ENCODE assay signal across 9 cellular contexts in the genomic region with DNA sequence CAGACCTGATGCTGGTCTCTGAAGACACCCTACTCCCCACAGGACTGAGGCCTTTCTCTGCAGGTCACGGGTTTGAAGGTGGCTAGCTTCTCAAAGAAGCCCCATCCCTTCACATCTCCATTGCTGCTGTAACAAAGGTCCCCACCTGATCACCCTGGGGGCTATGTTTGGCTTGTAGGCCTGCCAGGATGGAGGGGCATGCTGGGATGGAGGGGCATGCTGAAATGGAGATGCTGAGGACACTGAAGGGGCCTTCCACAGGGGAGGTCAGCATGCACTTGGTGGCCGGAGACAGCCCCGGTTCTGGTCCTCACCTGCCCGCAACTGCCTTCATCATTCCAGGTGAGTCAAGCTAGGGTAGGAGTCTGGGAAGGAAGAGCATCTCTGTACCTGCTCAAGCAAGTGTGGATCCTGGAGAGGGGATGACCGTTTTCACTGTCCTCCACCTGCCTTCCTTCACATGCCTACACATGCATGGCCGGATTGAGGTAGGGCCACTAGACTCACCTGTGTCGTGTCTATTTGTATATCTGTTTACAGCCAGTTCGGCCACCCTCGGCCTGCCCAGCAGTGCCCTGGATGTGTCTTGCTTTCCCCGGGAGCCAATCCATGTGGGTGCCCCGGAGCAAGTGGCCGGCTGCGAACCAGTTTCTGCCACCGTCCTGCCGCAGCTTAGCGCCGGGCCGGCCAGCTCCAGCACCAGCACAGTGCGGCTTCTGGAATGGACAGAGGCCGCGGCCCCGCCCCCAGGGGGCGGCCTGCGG. TPM values are rescaled to one million over a fixed set of nuclear protein-coding genes. Genes with fewer than 3 reads are reported as not detected.
A peak's percentile ranks its signal among the peaks of the same experiment; 100 is the strongest.
DNase-seq lines count a peak whose midpoint lies in the region; FAIRE-seq and TF ChIP-seq lines count a peak whose summit lies in the region.
"Had no signal": no experiment of that assay in that cellular context is flagged by ENCODE, and none has a peak within 500 bp of the region (broad histone marks: within the 10 kb centered on the region; RNA-seq: fewer than 3 reads in every experiment).

No MANE protein-coding gene starts in this region.

- H3K4me3 ChIP-seq in effector memory CD4-positive, alpha-beta T cell (ENCODE audit: insufficient read depth, low read depth, low read length, poor library complexity, severe bottlenecking), result peak overlapping the region; percentile 25
- H3K4me3 ChIP-seq in neuron (ENCODE audit: low read length), result peak overlapping the region; percentile 80

- peaks cover 32% of the 10 kb centered on the region for H3K36me3 Mint-ChIP-seq in Calu3 (ENCODE audit: insufficient read depth, unreplicated experiment)

- in situ Hi-C loops in ACHN (cut with HindIII; ENCODE audit: low pct_ligation_motif_present, low pct_unique_long_range_greater_than_20kb, low sequenced_read_pairs), result no loop called here

- CTCF ChIA-PET in Calu3 (lab: Charles Lee), result interaction anchor here (0.6 to 2.3 kb wide), 7 partner anchors 12 to 65 kb away, joined by 3 to 11 read pairs (median 6); partner anchors contain the start of genes SGK2 and SRSF6

- no peak for TF ChIP-seq CTCF in Calu3 (IDR thresholded peaks at IDR 0.05; ENCODE audit: unreplicated experiment)

- peak overlapping the region; percentile 89 for H3K27ac Mint-ChIP-seq in Calu3 (ENCODE audit: unreplicated experiment)

- BruUV-seq in Calu3 (replicated peaks; lab: Mats Ljungman, UMichigan), result no TSS peak

- peak; percentile 28 for FAIRE-seq in HTR-8/SVneo (lab: Jason Lieb, UNC)

- peak overlapping the region; percentile 97 for H3K4me3 Mint-ChIP-seq in Calu3 (ENCODE audit: low read depth, unreplicated experiment)

- H3K9me3 Mint-ChIP-seq in Calu3 (ENCODE audit: low read depth, unreplicated experiment), result no peaks in the 10 kb centered on the region

- intact Hi-C loops in Calu3 (cut with micrococcal nuclease; ENCODE audit: unreplicated experiment), result loop anchor here (5.0 kb wide), 1 partner anchor 56 kb away; the partner anchor contains the start of gene SRSF6

- H3K4me1 Mint-ChIP-seq in Calu3 (ENCODE audit: low read depth, unreplicated experiment), result peaks cover 23% of the 10 kb centered on the region

- H3K27me3 ChIP-seq in effector memory CD4-positive, alpha-beta T cell (replicated peaks; ENCODE audit: control insufficient read depth, insufficient read depth, low read length, poor library complexity, severe bottlenecking), result peaks cover 4% of the 10 kb centered on the region
- peaks cover 4% of the 10 kb centered on the region for H3K27me3 ChIP-seq in neuron (ENCODE audit: insufficient read depth, low read length)

- no peaks in the 10 kb centered on the region for H3K36me3 ChIP-seq in effector memory CD4-positive, alpha-beta T cell (ENCODE audit: control insufficient read depth, insufficient read depth, low read length)
- H3K36me3 ChIP-seq in neuron (ENCODE audit: insufficient read depth, low read length), result no peaks in the 10 kb centered on the region

- H3K4me1 ChIP-seq in effector memory CD4-positive, alpha-beta T cell (ENCODE audit: control insufficient read depth, insufficient read depth, low read length, poor library complexity, severe bottlenecking), result no peaks in the 10 kb centered on the region
- H3K4me1 ChIP-seq in neuron (ENCODE audit: insufficient read depth, low read length), result peaks cover 14% of the 10 kb centered on the region

- H3K27ac ChIP-seq in effector memory CD4-positive, alpha-beta T cell (ENCODE audit: insufficient read depth, low read length, poor library complexity, severe bottlenecking), result peak overlapping the region; percentile 17

- H3K27me3 Mint-ChIP-seq in Calu3 (ENCODE audit: unreplicated experiment), result no peaks in the 10 kb centered on the region

- no peaks in the 10 kb centered on the region for H3K9me3 ChIP-seq in effector memory CD4-positive, alpha-beta T cell (ENCODE audit: control insufficient read depth, low read length)
- no peaks in the 10 kb centered on the region for H3K9me3 ChIP-seq in neuron (ENCODE audit: low read length)

- DNase-seq in Calu3 (no peak), HTR-8/SVneo (ENCODE audit: insufficient read length, low spot score) (no peak), SKM-1 (lab: John Stamatoyannopoulos, UW; ENCODE audit: unreplicated experiment) (no peak), NCI-H226 (no peak), ACHN (no peak), NCI-H2227 (lab: John Stamatoyannopoulos, UW; ENCODE audit: unreplicated experiment) (no peak)
- no peak for DNase-seq in effector memory CD4-positive, alpha-beta T cell

- H2AFZ ChIP-seq in neuron (ENCODE audit: low read depth, low read length), result no peak overlapping the region

RNA-seq across cellular contexts. Expression of gene L3MBTL1, which starts 6.0 kb away (rescaled TPM):
- 39.7 and 42.3 TPM in 2 replicates for total RNA-seq in Calu3 (2022)
- total RNA-seq: HT1080 had no signal

RNA-seq across cellular contexts. Expression of gene SGK2, which starts 45.3 kb away (rescaled TPM):
- total RNA-seq in Calu3 (2022), result 45.6 and 46.5 TPM in 2 replicates
- total RNA-seq: HT1080 had no signal

RNA-seq across cellular contexts. Expression of gene SRSF6, which starts 55.8 kb away (rescaled TPM):
- 202 and 205 TPM in 2 replicates for total RNA-seq in Calu3 (2022)
